Comparison of ENCODE assay signal across 1 cellular context in the genomic region with DNA sequence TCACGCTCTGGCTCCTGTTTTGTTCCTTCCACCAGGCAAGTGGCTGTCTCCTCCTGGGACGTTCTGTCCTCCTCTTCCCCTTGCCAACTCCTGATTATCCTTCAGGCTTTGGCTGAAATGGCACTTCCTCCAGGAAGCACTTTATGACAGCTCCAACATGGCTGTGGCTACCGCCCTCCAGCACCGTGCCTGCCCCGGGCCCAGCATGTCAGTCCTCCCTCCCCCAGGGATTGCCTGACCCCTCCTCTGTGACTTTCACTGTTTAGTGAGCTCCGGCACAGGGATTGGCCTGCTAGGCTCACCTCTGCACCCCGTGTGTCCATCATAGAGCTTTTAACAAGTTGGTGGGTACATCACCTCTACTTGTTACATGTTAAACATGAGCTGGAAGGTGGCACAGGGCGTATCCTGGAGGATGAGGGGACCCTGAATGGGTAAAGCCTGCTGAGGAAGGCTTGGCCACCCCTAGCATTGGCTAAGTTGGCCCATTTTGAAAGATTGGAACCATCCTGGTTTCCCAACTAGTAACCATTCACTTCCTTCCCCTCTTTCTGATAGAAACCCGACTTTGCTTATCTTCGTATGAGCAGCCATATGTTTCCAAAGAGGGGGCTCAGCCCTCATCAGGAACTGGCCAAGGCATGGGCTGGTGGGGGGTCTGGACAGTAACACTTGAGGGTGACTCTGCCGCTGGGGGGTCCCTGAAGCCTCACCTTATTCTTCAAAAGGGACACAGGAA.
TF ChIP-seq lines count a peak whose summit lies in the region.

No MANE protein-coding gene starts in this region.

TF ChIP-seq in H1, 55 proteins besides CTCF, POLR2A, EP300 and RAD21:
- no peak for TF ChIP-seq PHF8 (conservative IDR thresholded peaks at IDR 0.05; ENCODE audit: low read depth, low read length)
- TF ChIP-seq CTBP2 (IDR thresholded peaks at IDR 0.05; ENCODE audit: borderline replicate concordance, insufficient read depth, insufficient read length, low read length) = no peak
- TF ChIP-seq FOSL1 (IDR thresholded peaks at IDR 0.05; ENCODE audit: insufficient read depth, low read depth, low read length) = no peak
- TF ChIP-seq, protein P1, sequence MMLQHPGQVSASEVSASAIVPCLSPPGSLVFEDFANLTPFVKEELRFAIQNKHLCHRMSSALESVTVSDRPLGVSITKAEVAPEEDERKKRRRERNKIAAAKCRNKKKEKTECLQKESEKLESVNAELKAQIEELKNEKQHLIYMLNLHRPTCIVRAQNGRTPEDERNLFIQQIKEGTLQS (IDR thresholded peaks at IDR 0.05; ENCODE audit: insufficient read depth, low read depth, low read length) = no peak
- no peak for TF ChIP-seq SAP30 (IDR thresholded peaks at IDR 0.05; ENCODE audit: insufficient read depth, insufficient replicate concordance, low read length)
- TF ChIP-seq TAF7 (optimal IDR thresholded peaks at IDR 0.05; ENCODE audit: borderline replicate concordance, low read depth, low read length) = no peak
- no peak for TF ChIP-seq SP1 (IDR thresholded peaks at IDR 0.05; ENCODE audit: low read depth, low read length)
- no peak for TF ChIP-seq CREB1 (IDR thresholded peaks at IDR 0.05)
